27 cellular contexts compared by ENCODE assay signal in genomic region chr9:112629890-112630485, GRCh38.
DNase-seq lines count a peak whose midpoint lies in the region; ATAC-seq and TF ChIP-seq lines count a peak whose summit lies in the region.
"Had no signal": no experiment of that assay in that cellular context is flagged by ENCODE, and none has a peak within 500 bp of the region (broad histone marks: within the 10 kb centered on the region; RNA-seq: fewer than 3 reads in every experiment).

No MANE protein-coding gene starts in this region.

- H3K9me3 ChIP-seq in HUES48 (ENCODE audit: control insufficient read depth, insufficient read depth, low read length) (no peaks in the 10 kb centered on the region), OCI-LY1 (ENCODE audit: low read length) (no peaks in the 10 kb centered on the region), subcutaneous abdominal adipose tissue (ENCODE audit: control insufficient read depth in 5 of 5, low read length in 5 of 5) (no peaks in the 10 kb centered on the region), esophagus squamous epithelium (no peaks in the 10 kb centered on the region)
- H3K9me3 ChIP-seq: adrenal gland, left ventricle myocardium inferior, vagina had no signal

- H2AFZ ChIP-seq in OCI-LY1 (ENCODE audit: low read length): no peak overlapping the region

- intact Hi-C loops in esophagus squamous epithelium (cut with DNase I): no loop called here

- no peak for TF ChIP-seq CTCF in OCI-LY1 (IDR thresholded peaks at IDR 0.05; ENCODE audit: low read length)
- TF ChIP-seq CTCF in esophagus squamous epithelium (IDR thresholded peaks at IDR 0.05): no peak

- H3K4me2 ChIP-seq in OCI-LY1 (ENCODE audit: low read length): no peak overlapping the region

- H3K9me2 ChIP-seq in OCI-LY1 (ENCODE audit: low read depth, low read length): no peaks in the 10 kb centered on the region

- TF ChIP-seq POLR2A in esophagus squamous epithelium (IDR thresholded peaks at IDR 0.05): no peak

- DNase-seq in NCI-H146 treated with DMSO at 0.1 percent for 48 hours (lab: John Stamatoyannopoulos, UW; ENCODE audit: unreplicated experiment) (no peak), DMS53 treated with DMSO at 0.1 percent for 48 hours (lab: John Stamatoyannopoulos, UW; ENCODE audit: unreplicated experiment) (no peak), esophagus squamous epithelium (lab: John Stamatoyannopoulos, UW) (no peak)
- DNase-seq: activated CD4-positive, alpha-beta memory T cell treated with anti-CD3 and anti-CD28 coated beads, Interleukin-2, amount 10 ng/mL, durations not matched to agents 7 days and 5 days; activated gamma-delta T cell treated with Interleukin-2 at 50 U/mL for 16 hours; activated T-cell treated with anti-CD3 and anti-CD28 coated beads for 4 hours; adrenal gland; CD4-positive, alpha-beta memory T cell; dermis blood vessel endothelial cell; DMS153; hippocampal formation; left ventricle myocardium inferior; midbrain; NCI-H1436 treated with DMSO at 0.1 percent for 48 hours; NCI-H2171; NCI-H524 treated with DMSO at 0.1 percent for 48 hours; posterior cingulate gyrus; T-helper 9 cell had no signal

- peak overlapping the region; percentile 11 for H3K27ac ChIP-seq in HUES48 (ENCODE audit: low read depth, low read length)
- H3K27ac ChIP-seq in OCI-LY1 (ENCODE audit: low read depth, low read length, poor library complexity, severe bottlenecking): peak overlapping the region; percentile 6
- H3K27ac ChIP-seq in subcutaneous abdominal adipose tissue (ENCODE audit: low read depth, low read length): peak overlapping the region; percentile 38
- no peak overlapping the region for H3K27ac ChIP-seq in esophagus squamous epithelium
- H3K27ac ChIP-seq: adrenal gland, epithelial cell of prostate, foreskin keratinocyte, left ventricle myocardium inferior, vagina had no signal

- no peaks in the 10 kb centered on the region for H4K20me1 ChIP-seq in OCI-LY1 (ENCODE audit: insufficient read depth, low read length)

- 66 to 75% methylated on average over 6 of the region's 6 CpGs for WGBS in esophagus squamous epithelium, 2 donors

- no peaks in the 10 kb centered on the region for H3K79me2 ChIP-seq in OCI-LY1 (ENCODE audit: insufficient read depth, low read length)

- H3K4me1 ChIP-seq in HUES48 (ENCODE audit: control insufficient read depth, insufficient read depth, low read length) (peaks cover 7% of the 10 kb centered on the region; the same call in 1 of the 2 replicates), OCI-LY1 (ENCODE audit: insufficient read depth, low read length, severe bottlenecking) (peaks cover 39% of the 10 kb centered on the region), subcutaneous abdominal adipose tissue (ENCODE audit: control insufficient read depth in 5 of 5, insufficient read depth in 5 of 5, low read length in 5 of 5) (peaks cover 0 to 16% (median 0%) of the 10 kb centered on the region in 5 donors), esophagus squamous epithelium (peaks cover 0 to 29% (median 2%) of the 10 kb centered on the region in 3 donors)
- H3K4me1 ChIP-seq: foreskin keratinocyte, left ventricle myocardium inferior had no signal

- peaks cover 2% of the 10 kb centered on the region; the same call in 1 of the 2 replicates for H3F3A ChIP-seq in OCI-LY1 (ENCODE audit: insufficient read depth, low read length)

- no peak overlapping the region for H3K9ac ChIP-seq in HUES48 (ENCODE audit: low read depth, low read length)
- no peak overlapping the region for H3K9ac ChIP-seq in OCI-LY1 (ENCODE audit: low read length)
- H3K9ac ChIP-seq in subcutaneous abdominal adipose tissue (ENCODE audit: low read length in 5 of 5): no peak overlapping the region

- H3K36me3 ChIP-seq in HUES48 (ENCODE audit: control insufficient read depth, insufficient read depth, low read length) (no peaks in the 10 kb centered on the region), OCI-LY1 (ENCODE audit: insufficient read depth, low read length) (no peaks in the 10 kb centered on the region), subcutaneous abdominal adipose tissue (ENCODE audit: control insufficient read depth in 5 of 5, insufficient read depth in 5 of 5, low read length in 5 of 5) (no peaks in the 10 kb centered on the region), esophagus squamous epithelium (no peaks in the 10 kb centered on the region)
- H3K36me3 ChIP-seq: adrenal gland, left ventricle myocardium inferior, vagina had no signal

- ATAC-seq in esophagus mucosa: peak; percentile 32
- ATAC-seq: foreskin keratinocyte; HepG2; natural killer cell treated with Interleukin-12 subunit alpha and Interleukin-12 subunit beta and Interleukin-15 and Interleukin-18, amount 100 ng/mL, for 72 hours had no signal

- H3K27me3 ChIP-seq in HUES48 (ENCODE audit: control insufficient read depth, insufficient read depth, low read length) (no peaks in the 10 kb centered on the region), OCI-LY1 (ENCODE audit: insufficient read depth, low read length) (no peaks in the 10 kb centered on the region), subcutaneous abdominal adipose tissue (ENCODE audit: control insufficient read depth in 5 of 5, insufficient read depth in 4 of 5, low read length in 5 of 5) (no peaks in the 10 kb centered on the region), esophagus squamous epithelium (no peaks in the 10 kb centered on the region)
- H3K27me3 ChIP-seq: adrenal gland, foreskin keratinocyte, vagina had no signal

- no peak overlapping the region for H3K4me3 ChIP-seq in HUES48 (ENCODE audit: low read depth, low read length)
- no peak overlapping the region for H3K4me3 ChIP-seq in OCI-LY1 (ENCODE audit: low read depth, low read length, poor library complexity, severe bottlenecking)
- H3K4me3 ChIP-seq in subcutaneous abdominal adipose tissue (ENCODE audit: low read depth in 1 of 5, low read length in 5 of 5): no peak overlapping the region
- no peak overlapping the region for H3K4me3 ChIP-seq in esophagus squamous epithelium
- H3K4me3 ChIP-seq: adrenal gland, left ventricle myocardium inferior, vagina had no signal

Comparison
In these comparisons a context has a peak if more than half of its experiments do, and no peak if none do; other contexts are left out.
1. H3K27ac ChIP-seq: peak in HUES48 (single experiment), OCI-LY1 (single experiment) and subcutaneous abdominal adipose tissue (single experiment); none in esophagus squamous epithelium (0 of 4).